12 cellular contexts compared by ENCODE assay signal in genomic region chr1:246875041-246876026, GRCh38. TPM values are rescaled to one million over a fixed set of nuclear protein-coding genes. Genes with fewer than 3 reads are reported as not detected.
A peak's percentile ranks its signal among the peaks of the same experiment; 100 is the strongest.
DNase-seq lines count a peak whose midpoint lies in the region; ATAC-seq and TF ChIP-seq lines count a peak whose summit lies in the region.
"Had no signal": no experiment of that assay in that cellular context is flagged by ENCODE, and none has a peak within 500 bp of the region (broad histone marks: within the 10 kb centered on the region; RNA-seq: fewer than 3 reads in every experiment).

No MANE protein-coding gene starts in this region.

- TF ChIP-seq CTCF in progenitor cell of endocrine pancreas (IDR thresholded peaks at IDR 0.05; ENCODE audit: unreplicated experiment) (no peak), spleen (IDR thresholded peaks at IDR 0.05 in 8 of 11, conservative IDR thresholded peaks at IDR 0.05 in 3 of 11) (no peak)

- H3K36me3 ChIP-seq in spleen = peaks cover 0 to 98% (median 55%) of the 10 kb centered on the region in 6 donors

- H3K9me3 ChIP-seq in spleen = no peaks in the 10 kb centered on the region
- H3K9me3 ChIP-seq: A549 had no signal

- POLR2A ChIA-PET in activated CD4-positive, alpha-beta T cell treated with anti-CD3 and anti-CD28 coated beads for 36 hours (lab: Charles Lee) = no interaction called here

- H3K4me3 Mint-ChIP-seq in activated CD4-positive, alpha-beta T cell treated with anti-CD3 and anti-CD28 coated beads for 36 hours = no peak overlapping the region
- H3K4me3 Mint-ChIP-seq in activated naive CD8-positive, alpha-beta T cell treated with anti-CD3 and anti-CD28 coated beads for 36 hours = no peak overlapping the region
- H3K4me3 Mint-ChIP-seq in progenitor cell of endocrine pancreas (ENCODE audit: low read depth) = no peak overlapping the region

- CTCF ChIA-PET in activated CD4-positive, alpha-beta T cell treated with anti-CD3 and anti-CD28 coated beads for 36 hours (lab: Charles Lee) = interaction anchor here (1.0 kb wide), 1 partner anchor 9 kb away, joined by 4 read pairs; no protein-coding TSS in a partner anchor

- no peaks in the 10 kb centered on the region for H3K27me3 Mint-ChIP-seq in activated CD4-positive, alpha-beta T cell treated with anti-CD3 and anti-CD28 coated beads for 36 hours
- no peaks in the 10 kb centered on the region for H3K27me3 Mint-ChIP-seq in activated naive CD8-positive, alpha-beta T cell treated with anti-CD3 and anti-CD28 coated beads for 36 hours
- H3K27me3 Mint-ChIP-seq in progenitor cell of endocrine pancreas = no peaks in the 10 kb centered on the region

- no peaks in the 10 kb centered on the region for H3K4me1 ChIP-seq in spleen

- peaks cover 22% of the 10 kb centered on the region for H3K4me1 Mint-ChIP-seq in activated CD4-positive, alpha-beta T cell treated with anti-CD3 and anti-CD28 coated beads for 36 hours
- peaks cover 20% of the 10 kb centered on the region for H3K4me1 Mint-ChIP-seq in activated naive CD8-positive, alpha-beta T cell treated with anti-CD3 and anti-CD28 coated beads for 36 hours
- no peaks in the 10 kb centered on the region for H3K4me1 Mint-ChIP-seq in progenitor cell of endocrine pancreas (ENCODE audit: low read depth)

- no peak overlapping the region for H3K27ac ChIP-seq in spleen
- H3K27ac ChIP-seq: A549, KMS-11 had no signal

- peak overlapping the region; percentile 52 for H3K27ac Mint-ChIP-seq in activated CD4-positive, alpha-beta T cell treated with anti-CD3 and anti-CD28 coated beads for 36 hours
- peak overlapping the region; percentile 54 for H3K27ac Mint-ChIP-seq in activated naive CD8-positive, alpha-beta T cell treated with anti-CD3 and anti-CD28 coated beads for 36 hours
- H3K27ac Mint-ChIP-seq in progenitor cell of endocrine pancreas = peak overlapping the region; percentile 7

- peak; percentile 36 for DNase-seq in activated CD4-positive, alpha-beta T cell treated with anti-CD3 and anti-CD28 coated beads for 36 hours
- no peak for DNase-seq in activated CD4-positive, alpha-beta T cell treated with anti-CD3 and anti-CD28 coated beads, Interleukin-2, amount 50 U/mL, for 4 hours
- DNase-seq in activated naive CD8-positive, alpha-beta T cell treated with anti-CD3 and anti-CD28 coated beads for 36 hours = peak; percentile 4
- no peak for DNase-seq in progenitor cell of endocrine pancreas (ENCODE audit: low spot score, unreplicated experiment)
- DNase-seq in effector CD8-positive, alpha-beta T cell (lab: John Stamatoyannopoulos, UW) = no peak
- DNase-seq in spleen = no peak
- DNase-seq: activated CD8-positive, alpha-beta memory T cell treated with anti-CD3 and anti-CD28 coated beads, Interleukin-2, amount 50 U/mL, for 4 hours had no signal

- no peak overlapping the region for H3K4me3 ChIP-seq in spleen
- H3K4me3 ChIP-seq: A549 had no signal

- ATAC-seq in activated CD4-positive, alpha-beta T cell treated with anti-CD3 and anti-CD28 coated beads for 36 hours = peak; percentile 99
- ATAC-seq in HG03064 (IDR thresholded peaks at IDR 0.05; ENCODE audit: low read depth, unreplicated experiment) = peak; percentile 85
- no peak for ATAC-seq in GM18861 (IDR thresholded peaks at IDR 0.05; ENCODE audit: unreplicated experiment)
- ATAC-seq: left lobe of liver had no signal

- H3K27me3 ChIP-seq in spleen (replicated peaks in 1 of 7) = no peaks in the 10 kb centered on the region

- intact Hi-C loops in activated CD4-positive, alpha-beta T cell treated with anti-CD3 and anti-CD28 coated beads for 36 hours (cut with DNase I, micrococcal nuclease) = loop anchor here in 1 of 2 experiments (2.0 kb wide), 1 partner anchor 55 kb away; the partner anchor contains the start of gene AHCTF1
- intact Hi-C loops in spleen (cut with DNase I; ENCODE audit: low total_unique reads) = no loop called here

- no peak for TF ChIP-seq POLR2A in spleen (IDR thresholded peaks at IDR 0.05)

- H3K36me3 Mint-ChIP-seq in activated CD4-positive, alpha-beta T cell treated with anti-CD3 and anti-CD28 coated beads for 36 hours (ENCODE audit: low read depth) = peaks cover 52% of the 10 kb centered on the region
- peaks cover 39% of the 10 kb centered on the region for H3K36me3 Mint-ChIP-seq in activated naive CD8-positive, alpha-beta T cell treated with anti-CD3 and anti-CD28 coated beads for 36 hours
- peaks cover 27% of the 10 kb centered on the region for H3K36me3 Mint-ChIP-seq in progenitor cell of endocrine pancreas (ENCODE audit: insufficient read depth)

- H3K9me3 Mint-ChIP-seq in activated CD4-positive, alpha-beta T cell treated with anti-CD3 and anti-CD28 coated beads for 36 hours (ENCODE audit: low read depth) = no peaks in the 10 kb centered on the region
- peaks cover 2% of the 10 kb centered on the region for H3K9me3 Mint-ChIP-seq in activated naive CD8-positive, alpha-beta T cell treated with anti-CD3 and anti-CD28 coated beads for 36 hours
- no peaks in the 10 kb centered on the region for H3K9me3 Mint-ChIP-seq in progenitor cell of endocrine pancreas (ENCODE audit: low read depth)

- WGBS in spleen, 5 donors = 84 to 94% (median 89%) methylated on average over 8 of the region's 8 CpGs

RNA-seq across cellular contexts. Expression of gene AHCTF1, which starts 56.4 kb away (rescaled TPM):
- total RNA-seq in activated CD4-positive, alpha-beta T cell treated with anti-CD3 and anti-CD28 coated beads for 36 hours = 10 to 100 TPM; 38.8 to 54.4 TPM
- total RNA-seq in activated naive CD8-positive, alpha-beta T cell treated with anti-CD3 and anti-CD28 coated beads for 36 hours = 10 to 100 TPM; 52.2 to 62.2 TPM
- total RNA-seq in progenitor cell of endocrine pancreas (38.2 and 42.8 TPM in 2 replicates), spleen (10 to 100 TPM; 32.6 to 68.8 (median 43.2) TPM)
- polyA plus RNA-seq in spleen = 1 to 10 TPM; 8.1 to 8.7 (median 8.2) TPM

Comparison
In these comparisons a context has a peak if more than half of its experiments do, and no peak if none do; other contexts are left out.
1. DNase-seq: peak in activated CD4-positive, alpha-beta T cell treated with anti-CD3 and anti-CD28 coated beads for 36 hours (single experiment) and activated naive CD8-positive, alpha-beta T cell treated with anti-CD3 and anti-CD28 coated beads for 36 hours (single experiment); none in activated CD4-positive, alpha-beta T cell treated with anti-CD3 and anti-CD28 coated beads, Interleukin-2, amount 50 U/mL, for 4 hours (0 of 2), progenitor cell of endocrine pancreas (single experiment), effector CD8-positive, alpha-beta T cell (single experiment) and spleen (single experiment).
2. Peak in every context shown above with its lines, with median percentiles within 50 percentile points of each other: H3K27ac Mint-ChIP-seq.